ENCODE assay signal across 1 cellular context in the genomic region with DNA sequence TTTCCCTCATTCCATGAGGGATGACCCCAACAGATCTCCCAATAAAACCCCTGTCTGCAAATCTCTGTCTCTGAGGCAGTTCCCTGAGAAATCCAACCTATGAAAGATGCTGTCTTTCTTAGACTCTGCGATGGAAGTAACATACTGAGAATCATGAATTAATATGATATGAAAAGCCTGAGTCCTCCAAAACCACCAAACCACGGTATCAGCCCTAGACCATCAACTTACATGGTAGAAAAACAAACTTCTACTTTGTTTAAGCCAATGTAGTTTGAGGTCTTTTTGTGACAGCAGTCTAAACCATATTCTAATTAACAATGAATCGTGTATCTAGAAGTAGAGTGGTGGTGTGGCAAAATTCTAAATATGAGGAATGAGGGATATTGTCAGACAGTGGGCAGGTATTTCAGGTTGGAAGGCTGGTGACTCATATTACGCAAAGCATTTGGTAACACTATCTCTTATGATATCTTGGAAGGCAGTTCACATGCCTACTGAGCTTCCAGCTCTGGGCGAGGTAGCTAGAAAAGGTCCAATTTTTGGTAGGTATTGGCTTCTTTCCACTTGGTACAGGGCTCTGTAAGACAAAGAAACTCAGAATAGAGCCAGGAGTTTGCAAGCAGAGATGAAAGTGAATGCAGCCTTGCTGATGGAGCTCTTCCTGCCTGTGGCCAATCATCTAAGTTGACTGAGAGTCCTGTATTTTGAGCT.
TF ChIP-seq lines count a peak whose summit lies in the region.

No MANE protein-coding gene starts in this region.

TF ChIP-seq in HCT116, 20 proteins besides CTCF, POLR2A, EP300 and RAD21 (continued from another document):
- TF ChIP-seq SP1 (IDR thresholded peaks at IDR 0.05; ENCODE audit: low read depth) (peak; percentile 25; the same call in 1 of the 2 replicates), EZH2 (IDR thresholded peaks at IDR 0.05) (no peak), ELF1 (IDR thresholded peaks at IDR 0.05; ENCODE audit: borderline replicate concordance, low read depth) (no peak), ZNF274 (IDR thresholded peaks at IDR 0.05; ENCODE audit: low read depth, low read length) (no peak), YY1 (IDR thresholded peaks at IDR 0.05; ENCODE audit: extremely low read depth, insufficient replicate concordance, low read depth, low read length) (no peak)
- TF ChIP-seq, protein P1, sequence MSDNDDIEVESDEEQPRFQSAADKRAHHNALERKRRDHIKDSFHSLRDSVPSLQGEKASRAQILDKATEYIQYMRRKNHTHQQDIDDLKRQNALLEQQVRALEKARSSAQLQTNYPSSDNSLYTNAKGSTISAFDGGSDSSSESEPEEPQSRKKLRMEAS (IDR thresholded peaks at IDR 0.05) = no peak
- TF ChIP-seq, protein P2, sequence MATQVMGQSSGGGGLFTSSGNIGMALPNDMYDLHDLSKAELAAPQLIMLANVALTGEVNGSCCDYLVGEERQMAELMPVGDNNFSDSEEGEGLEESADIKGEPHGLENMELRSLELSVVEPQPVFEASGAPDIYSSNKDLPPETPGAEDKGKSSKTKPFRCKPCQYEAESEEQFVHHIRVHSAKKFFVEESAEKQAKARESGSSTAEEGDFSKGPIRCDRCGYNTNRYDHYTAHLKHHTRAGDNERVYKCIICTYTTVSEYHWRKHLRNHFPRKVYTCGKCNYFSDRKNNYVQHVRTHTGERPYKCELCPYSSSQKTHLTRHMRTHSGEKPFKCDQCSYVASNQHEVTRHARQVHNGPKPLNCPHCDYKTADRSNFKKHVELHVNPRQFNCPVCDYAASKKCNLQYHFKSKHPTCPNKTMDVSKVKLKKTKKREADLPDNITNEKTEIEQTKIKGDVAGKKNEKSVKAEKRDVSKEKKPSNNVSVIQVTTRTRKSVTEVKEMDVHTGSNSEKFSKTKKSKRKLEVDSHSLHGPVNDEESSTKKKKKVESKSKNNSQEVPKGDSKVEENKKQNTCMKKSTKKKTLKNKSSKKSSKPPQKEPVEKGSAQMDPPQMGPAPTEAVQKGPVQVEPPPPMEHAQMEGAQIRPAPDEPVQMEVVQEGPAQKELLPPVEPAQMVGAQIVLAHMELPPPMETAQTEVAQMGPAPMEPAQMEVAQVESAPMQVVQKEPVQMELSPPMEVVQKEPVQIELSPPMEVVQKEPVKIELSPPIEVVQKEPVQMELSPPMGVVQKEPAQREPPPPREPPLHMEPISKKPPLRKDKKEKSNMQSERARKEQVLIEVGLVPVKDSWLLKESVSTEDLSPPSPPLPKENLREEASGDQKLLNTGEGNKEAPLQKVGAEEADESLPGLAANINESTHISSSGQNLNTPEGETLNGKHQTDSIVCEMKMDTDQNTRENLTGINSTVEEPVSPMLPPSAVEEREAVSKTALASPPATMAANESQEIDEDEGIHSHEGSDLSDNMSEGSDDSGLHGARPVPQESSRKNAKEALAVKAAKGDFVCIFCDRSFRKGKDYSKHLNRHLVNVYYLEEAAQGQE (IDR thresholded peaks at IDR 0.05; ENCODE audit: low read depth) = no peak
